ENCODE assay signal across 25 cellular contexts in the genomic region with DNA sequence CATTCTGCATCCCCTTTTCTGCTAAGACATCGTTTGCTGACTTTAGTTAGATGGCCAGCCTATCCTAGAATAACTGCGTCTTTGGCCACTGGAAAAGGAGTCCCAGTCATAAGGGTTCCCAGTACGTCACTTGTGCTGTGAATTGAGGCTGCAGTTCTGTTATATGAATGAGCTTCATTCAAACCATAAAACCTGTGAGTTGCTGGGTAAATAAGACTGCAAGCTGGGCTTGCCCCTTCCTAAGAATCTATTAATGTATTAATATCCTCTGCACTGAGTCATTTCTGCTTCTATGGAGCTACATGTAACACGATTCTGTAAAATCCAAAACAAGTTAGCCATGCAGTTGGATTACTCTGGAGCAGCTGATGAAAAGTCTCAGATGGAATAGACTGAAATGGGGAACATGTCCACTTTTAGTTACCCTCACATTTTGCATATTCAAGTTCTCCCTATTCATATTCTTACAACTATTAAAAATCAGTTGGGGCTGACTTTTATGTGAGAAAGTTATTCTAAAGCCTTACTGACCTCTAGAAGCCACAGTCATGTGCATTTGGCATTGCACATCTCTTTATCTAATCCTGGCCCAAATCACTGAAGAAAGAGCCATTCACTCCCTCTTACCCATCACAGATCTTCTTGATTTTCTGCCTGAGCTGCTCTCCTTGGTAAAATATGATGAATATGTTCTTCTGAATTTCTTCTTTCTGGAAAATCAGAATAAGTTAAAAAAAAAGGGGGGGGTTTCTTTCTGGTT. TPM values are rescaled to one million over a fixed set of nuclear protein-coding genes. Genes with fewer than 3 reads are reported as not detected.
DNase-seq lines count a peak whose midpoint lies in the region; ATAC-seq and TF ChIP-seq lines count a peak whose summit lies in the region.
"Had no signal": no experiment of that assay in that cellular context is flagged by ENCODE, and none has a peak within 500 bp of the region (broad histone marks: within the 10 kb centered on the region; RNA-seq: fewer than 3 reads in every experiment).

No MANE protein-coding gene starts in this region.

- no peak for TF ChIP-seq CTCF in CD4-positive, alpha-beta T cell (IDR thresholded peaks at IDR 0.05)
- TF ChIP-seq CTCF in choroid plexus epithelial cell (conservative IDR thresholded peaks at IDR 0.05; ENCODE audit: low read depth, low read length), result no peak

- H3K27ac ChIP-seq in CD4-positive, alpha-beta T cell (ENCODE audit: low read depth, low read length), result no peak overlapping the region
- peak overlapping the region; percentile 43 for H3K27ac ChIP-seq in KOPT-K1 (ENCODE audit: low read depth, low read length, poor library complexity, severe bottlenecking)
- H3K27ac ChIP-seq: right lobe of liver, tibial artery had no signal

- H3K27ac Mint-ChIP-seq in CD4-positive, alpha-beta T cell, result peak overlapping the region; percentile 76
- H3K27ac Mint-ChIP-seq in naive thymus-derived CD8-positive, alpha-beta T cell, result peak overlapping the region in 8 of 10 donors; percentile 8 to 92 (median 44)
- H3K27ac Mint-ChIP-seq: dendritic cell treated with granulocyte-macrophage colony-stimulating factor and Interleukin-4, amounts not matched to agents 40 ng/mL and 50 ng/mL, for 4 days; stimulated activated memory B cell treated with anti-CD40 and anti-IgM and Interleukin-4, amounts not matched to agents 10 μg/mL and 1 μg/mL and 100 μg/mL, for 72 hours had no signal

- intact Hi-C loops in CD4-positive, alpha-beta T cell (cut with DNase I, micrococcal nuclease), result loop anchor here (10.0 kb wide), 2 partner anchors 131 to 379 kb away; a partner anchor contains a TSS

- H3K9me3 Mint-ChIP-seq in CD4-positive, alpha-beta T cell, result no peaks in the 10 kb centered on the region
- no peaks in the 10 kb centered on the region for H3K9me3 Mint-ChIP-seq in naive thymus-derived CD8-positive, alpha-beta T cell
- H3K9me3 Mint-ChIP-seq: CD8-positive, alpha-beta T cell; dendritic cell treated with granulocyte-macrophage colony-stimulating factor and Interleukin-4, amounts not matched to agents 40 ng/mL and 50 ng/mL, for 4 days; stimulated activated memory B cell treated with anti-CD40 and anti-IgM and Interleukin-4, amounts not matched to agents 10 μg/mL and 1 μg/mL and 100 μg/mL, for 72 hours had no signal

- no peaks in the 10 kb centered on the region for H3K36me3 Mint-ChIP-seq in CD4-positive, alpha-beta T cell (ENCODE audit: low read depth)
- H3K36me3 Mint-ChIP-seq in naive thymus-derived CD8-positive, alpha-beta T cell, result no peaks in the 10 kb centered on the region
- H3K36me3 Mint-ChIP-seq: CD8-positive, alpha-beta T cell; stimulated activated memory B cell treated with anti-CD40 and anti-IgM and Interleukin-4, amounts not matched to agents 10 μg/mL and 1 μg/mL and 100 μg/mL, for 72 hours had no signal

- H3K4me3 Mint-ChIP-seq in CD4-positive, alpha-beta T cell, result no peak overlapping the region
- peak overlapping the region in 1 of 10 donors; percentile 29 for H3K4me3 Mint-ChIP-seq in naive thymus-derived CD8-positive, alpha-beta T cell
- H3K4me3 Mint-ChIP-seq: CD8-positive, alpha-beta T cell; dendritic cell treated with granulocyte-macrophage colony-stimulating factor and Interleukin-4, amounts not matched to agents 40 ng/mL and 50 ng/mL, for 4 days; stimulated activated memory B cell treated with anti-CD40 and anti-IgM and Interleukin-4, amounts not matched to agents 10 μg/mL and 1 μg/mL and 100 μg/mL, for 72 hours had no signal

- POLR2A ChIA-PET in CD4-positive, alpha-beta T cell (lab: Charles Lee), result no interaction called here
- POLR2A ChIA-PET in naive thymus-derived CD8-positive, alpha-beta T cell (lab: Charles Lee), result no interaction called here

- H3K4me1 Mint-ChIP-seq in CD4-positive, alpha-beta T cell (ENCODE audit: low read depth), result peaks cover 43% of the 10 kb centered on the region
- H3K4me1 Mint-ChIP-seq in naive thymus-derived CD8-positive, alpha-beta T cell, result peaks cover 14 to 49% (median 37%) of the 10 kb centered on the region in 4 donors
- H3K4me1 Mint-ChIP-seq: stimulated activated memory B cell treated with anti-CD40 and anti-IgM and Interleukin-4, amounts not matched to agents 10 μg/mL and 1 μg/mL and 100 μg/mL, for 72 hours had no signal

- H3K27me3 Mint-ChIP-seq in CD4-positive, alpha-beta T cell, result no peaks in the 10 kb centered on the region
- no peaks in the 10 kb centered on the region for H3K27me3 Mint-ChIP-seq in naive thymus-derived CD8-positive, alpha-beta T cell
- H3K27me3 Mint-ChIP-seq: dendritic cell treated with granulocyte-macrophage colony-stimulating factor and Interleukin-4, amounts not matched to agents 40 ng/mL and 50 ng/mL, for 4 days had no signal

- H3K9me3 ChIP-seq in CD4-positive, alpha-beta T cell (ENCODE audit: control insufficient read depth, low read length), result no peaks in the 10 kb centered on the region
- H3K9me3 ChIP-seq in KOPT-K1 (ENCODE audit: insufficient read depth, low read length, poor library complexity, severe bottlenecking), result no peaks in the 10 kb centered on the region
- H3K9me3 ChIP-seq: right lobe of liver, tibial artery had no signal

- DNase-seq in CD4-positive, alpha-beta T cell, result no peak
- DNase-seq in choroid plexus epithelial cell (ENCODE audit: low read depth) (peak; percentile 9), NCI-H128 (lab: John Stamatoyannopoulos, UW; ENCODE audit: unreplicated experiment) (no peak), GDM1 (lab: John Stamatoyannopoulos, UW) (no peak)
- no peak for DNase-seq in naive thymus-derived CD8-positive, alpha-beta T cell
- DNase-seq: activated CD4-positive, CD25-positive, alpha-beta regulatory T cell treated with anti-CD3 and anti-CD28 coated beads, Interleukin-2, amount 50 U/mL, for 72 hours; CD8-positive, alpha-beta T cell; GOT3; NCI-H1436 treated with DMSO at 0.1 percent for 48 hours; NCI-H774; occipital lobe; right lobe of liver; T-helper 9 cell had no signal

- H3K27me3 ChIP-seq in CD4-positive, alpha-beta T cell (ENCODE audit: control insufficient read depth, insufficient read depth, low read length), result no peaks in the 10 kb centered on the region
- H3K27me3 ChIP-seq: right lobe of liver had no signal

- no peaks in the 10 kb centered on the region for H3K36me3 ChIP-seq in KOPT-K1 (ENCODE audit: insufficient read depth, low read length)
- H3K36me3 ChIP-seq: right lobe of liver, tibial artery had no signal

- no peak for ATAC-seq in CD4-positive, alpha-beta T cell (ENCODE audit: poor library complexity)
- no peak for ATAC-seq in naive thymus-derived CD8-positive, alpha-beta T cell
- ATAC-seq in GM19324 (IDR thresholded peaks at IDR 0.05; ENCODE audit: low FRiP score, unreplicated experiment), result no peak
- no peak for ATAC-seq in HG02610 (IDR thresholded peaks at IDR 0.05; ENCODE audit: unreplicated experiment)
- ATAC-seq: CD8-positive, alpha-beta T cell; HepG2; right lobe of liver; SK-N-SH treated with all-trans-retinoic acid at 6 μM for 48 hours; stimulated activated memory B cell treated with anti-CD40 and anti-IgM and Interleukin-4, amounts not matched to agents 10 μg/mL and 1 μg/mL and 100 μg/mL, for 72 hours had no signal

- CTCF ChIA-PET in CD4-positive, alpha-beta T cell (lab: Charles Lee), result interaction anchor here (1.2 to 1.3 kb wide), 2 partner anchors 17 kb away, joined by 4 to 5 read pairs; no protein-coding TSS in a partner anchor

- H3K4me3 ChIP-seq in choroid plexus epithelial cell (ENCODE audit: low read depth, low read length), result no peak overlapping the region
- H3K4me3 ChIP-seq: right lobe of liver, tibial artery had no signal

RNA-seq across cellular contexts. Expression of a gene that starts 41.8 kb away (rescaled TPM):
- not detected for total RNA-seq in CD4-positive, alpha-beta T cell
- total RNA-seq in naive thymus-derived CD8-positive, alpha-beta T cell, result not detected
- not detected for polyA plus RNA-seq in naive thymus-derived CD8-positive, alpha-beta T cell
- total RNA-seq: activated CD8-positive, alpha-beta memory T cell treated with anti-CD3 and anti-CD28 coated beads for 36 hours; CD8-positive, alpha-beta T cell; Daoy; frontal cortex; HepG2; occipital lobe; right lobe of liver had no signal
- polyA plus RNA-seq: AG04450, HepG2 had no signal

RNA-seq across cellular contexts. Expression of a gene that starts 42.0 kb away (rescaled TPM):
- total RNA-seq in CD4-positive, alpha-beta T cell, result not detected
- total RNA-seq in naive thymus-derived CD8-positive, alpha-beta T cell, result not detected
- polyA plus RNA-seq in naive thymus-derived CD8-positive, alpha-beta T cell, result not detected
- total RNA-seq: activated CD8-positive, alpha-beta memory T cell treated with anti-CD3 and anti-CD28 coated beads for 36 hours; CD8-positive, alpha-beta T cell; right lobe of liver had no signal
- polyA plus RNA-seq: AG04450 had no signal

RNA-seq across cellular contexts. Expression of a gene that starts 54.8 kb away (rescaled TPM):
- not detected for total RNA-seq in CD4-positive, alpha-beta T cell
- total RNA-seq in naive thymus-derived CD8-positive, alpha-beta T cell, result not detected
- 1 to 10 TPM; 3.0 to 8.2 (median 3.7) TPM for polyA plus RNA-seq in naive thymus-derived CD8-positive, alpha-beta T cell
- total RNA-seq: activated CD8-positive, alpha-beta memory T cell treated with anti-CD3 and anti-CD28 coated beads for 36 hours; Daoy; HepG2; right lobe of liver had no signal
- polyA plus RNA-seq: AG04450, HepG2 had no signal
